ENCODE assay signal across 8 cellular contexts in genomic region chr14:21096889-21097615, GRCh38. TPM values are rescaled to one million over a fixed set of nuclear protein-coding genes. Genes with fewer than 3 reads are reported as not detected.
DNase-seq lines count a peak whose midpoint lies in the region; ATAC-seq, FAIRE-seq and TF ChIP-seq lines count a peak whose summit lies in the region.

No MANE protein-coding gene starts in this region.

- TF ChIP-seq POLR2A in H54 (IDR thresholded peaks at IDR 0.05; ENCODE audit: low read depth, low read length): no peak

- H3K4me3 Mint-ChIP-seq in HFFc6: peak overlapping the region; percentile 67

- ATAC-seq in HG02571 (IDR thresholded peaks at IDR 0.05; ENCODE audit: unreplicated experiment) (no peak), GM21390 (IDR thresholded peaks at IDR 0.05; ENCODE audit: unreplicated experiment) (no peak)

- H3K27ac ChIP-seq in 22Rv1 (peak overlapping the region; percentile 83), mammary epithelial cell (ENCODE audit: insufficient read depth, low read depth, low read length) (no peak overlapping the region)

- H3K36me3 ChIP-seq in mammary epithelial cell (ENCODE audit: insufficient read depth, low read length): no peaks in the 10 kb centered on the region
- H3K36me3 ChIP-seq in mucosa of stomach (ENCODE audit: control insufficient read depth, insufficient read depth, low read length): no peaks in the 10 kb centered on the region

- in situ Hi-C loops in mammary epithelial cell (cut with MboI; ENCODE audit: low sequenced_read_pairs in 2 of 2): loop anchor here in 1 of 2 donors (10.0 to 25.0 kb wide), 2 partner anchors 82 to 410 kb away; partner anchors contain the start of genes ANG and RNASE4

- H3K27ac Mint-ChIP-seq in HFFc6: no peak overlapping the region; the same call in 1 of the 2 replicates

- no peak for DNase-seq in HFFc6
- no peak for DNase-seq in mammary epithelial cell
- DNase-seq in GF-D8 (lab: John Stamatoyannopoulos, UW): no peak
- DNase-seq in H54 (ENCODE audit: insufficient read length, low spot score): no peak

- H3K36me3 Mint-ChIP-seq in HFFc6 (ENCODE audit: low read depth): no peaks in the 10 kb centered on the region

- dilution Hi-C loops in mammary epithelial cell (cut with HindIII; ENCODE audit: low sequenced_read_pairs): no loop called here

- TF ChIP-seq CTCF in 22Rv1 (IDR thresholded peaks at IDR 0.05): no peak
- no peak for TF ChIP-seq CTCF in HFFc6 (IDR thresholded peaks at IDR 0.05)
- no peak for TF ChIP-seq CTCF in mammary epithelial cell (conservative IDR thresholded peaks at IDR 0.05 in 1 of 2, IDR thresholded peaks at IDR 0.05 in 1 of 2; ENCODE audit: extremely low read depth in 1 of 2, insufficient read depth in 1 of 2, low read depth in 1 of 2, low read length in 2 of 2)

- CTCF ChIA-PET in mammary epithelial cell (lab: Charles Lee; ENCODE audit: low non-redundant PET): no interaction called here

- peaks cover 14% of the 10 kb centered on the region for H3K27me3 Mint-ChIP-seq in HFFc6 (ENCODE audit: insufficient read depth)

- peak overlapping the region; percentile 22 for H2AFZ ChIP-seq in mammary epithelial cell (ENCODE audit: low read depth, low read length)

- WGBS in mammary epithelial cell (ENCODE audit: low coverage, missing lambda C conversion rate): 25% methylated on average over 10 of the region's 11 CpGs

- intact Hi-C loops in mammary epithelial cell (cut with micrococcal nuclease): loop anchor here (1.0 to 5.0 kb wide), 2 partner anchors 7 to 485 kb away; no protein-coding TSS in a partner anchor

- BruUV-seq in mammary epithelial cell (replicated peaks; lab: Mats Ljungman, UMichigan): TSS peak; percentile 10

- peaks cover 38% of the 10 kb centered on the region for H3K4me1 ChIP-seq in mammary epithelial cell (ENCODE audit: insufficient read depth, low read length)
- peaks cover 43% of the 10 kb centered on the region for H3K4me1 ChIP-seq in mucosa of stomach (ENCODE audit: control insufficient read depth, insufficient read depth, low read length)

- H3K9ac ChIP-seq in mammary epithelial cell (ENCODE audit: insufficient read depth, low read length): peak overlapping the region; percentile 41
- peak overlapping the region; percentile 3 for H3K9ac ChIP-seq in mucosa of stomach (ENCODE audit: low read length)

- H4K20me1 ChIP-seq in mammary epithelial cell (ENCODE audit: insufficient read depth, low read length): no peaks in the 10 kb centered on the region

- H3K4me1 Mint-ChIP-seq in HFFc6 (ENCODE audit: low read depth): peaks cover 33% of the 10 kb centered on the region

- H3K9me3 ChIP-seq in mammary epithelial cell (replicated peaks; ENCODE audit: insufficient read depth, low read length) (no peaks in the 10 kb centered on the region), mucosa of stomach (ENCODE audit: control insufficient read depth, low read length) (no peaks in the 10 kb centered on the region)

- peak overlapping the region; percentile 56 to 65 (median 62) for H3K4me3 ChIP-seq in mammary epithelial cell (replicated peaks in 1 of 3; ENCODE audit: insufficient read depth in 1 of 3, low read depth in 2 of 3, low read length in 3 of 3)
- H3K4me3 ChIP-seq in mucosa of stomach (ENCODE audit: low read length): no peak overlapping the region

- H3K9me3 Mint-ChIP-seq in HFFc6: no peaks in the 10 kb centered on the region

- FAIRE-seq in H54 (lab: Jason Lieb, UNC): no peak

- H3K4me2 ChIP-seq in mammary epithelial cell (ENCODE audit: insufficient read depth, low read depth, low read length): peak overlapping the region; percentile 63

- peaks cover 76% of the 10 kb centered on the region for H3K79me2 ChIP-seq in mammary epithelial cell (ENCODE audit: insufficient read depth, low read length)

- H3K27me3 ChIP-seq in mammary epithelial cell (ENCODE audit: insufficient read depth, low read length) (no peaks in the 10 kb centered on the region), mucosa of stomach (ENCODE audit: control insufficient read depth, insufficient read depth, low read length) (no peaks in the 10 kb centered on the region)

RNA-seq across cellular contexts. Expression of gene ZNF219, which starts 1.4 kb away (rescaled TPM):
- 10 to 100 TPM in 2 of 6 experiments, 1 to 10 TPM in 4; 5.3 to 11.2 (median 6.6) TPM for total RNA-seq in HFFc6 (2021; fragmentation: NEBNext Ultra II Directional; extraction: Animal tissue kit (Norgen Biotek cat#: 25700))
- total RNA-seq in mammary epithelial cell: 10 to 100 TPM; 25.0 to 62.1 TPM
- polyA plus RNA-seq in mammary epithelial cell: 37.9 TPM
- polyA minus RNA-seq in mammary epithelial cell: 4.9 TPM

RNA-seq across cellular contexts. Expression of gene TMEM253, which starts 3.8 kb away (rescaled TPM):
- total RNA-seq in HFFc6 (2021; fragmentation: NEBNext Ultra II Directional; extraction: Animal tissue kit (Norgen Biotek cat#: 25700)): under 1 TPM in 2 of 6 experiments, not detected in 4; 0.18 to 0.35 TPM
- 1 to 10 TPM in 1 of 2 donors, under 1 TPM in 1; 0.33 to 2.3 TPM for total RNA-seq in mammary epithelial cell
- polyA plus RNA-seq in mammary epithelial cell: 1.8 TPM
- polyA minus RNA-seq in mammary epithelial cell: not detected

RNA-seq across cellular contexts. Expression of gene ARHGEF40, which starts 26.9 kb away (rescaled TPM):
- 10 to 100 TPM; 30.4 to 43.0 (median 40.8) TPM for total RNA-seq in HFFc6 (2021; fragmentation: NEBNext Ultra II Directional; extraction: Animal tissue kit (Norgen Biotek cat#: 25700))
- 10 to 100 TPM; 15.2 to 26.0 TPM for total RNA-seq in mammary epithelial cell
- 9.8 TPM for polyA plus RNA-seq in mammary epithelial cell
- 34.7 TPM for polyA minus RNA-seq in mammary epithelial cell

RNA-seq across cellular contexts. Expression of gene RNASE8, which starts 39.4 kb away (rescaled TPM):
- not detected for total RNA-seq in HFFc6 (2021; fragmentation: NEBNext Ultra II Directional; extraction: Animal tissue kit (Norgen Biotek cat#: 25700))
- total RNA-seq in mammary epithelial cell: not detected
- not detected for polyA plus RNA-seq in mammary epithelial cell
- not detected for polyA minus RNA-seq in mammary epithelial cell

RNA-seq across cellular contexts. Expression of gene RNASE7, which starts 54.9 kb away (rescaled TPM):
- not detected for total RNA-seq in HFFc6 (2021; fragmentation: NEBNext Ultra II Directional; extraction: Animal tissue kit (Norgen Biotek cat#: 25700))
- total RNA-seq in mammary epithelial cell: 10 to 100 TPM; 33.3 to 43.0 TPM
- 30.9 TPM for polyA plus RNA-seq in mammary epithelial cell
- polyA minus RNA-seq in mammary epithelial cell: 28.5 TPM
